1 cellular context compared by ENCODE assay signal in the genomic region with DNA sequence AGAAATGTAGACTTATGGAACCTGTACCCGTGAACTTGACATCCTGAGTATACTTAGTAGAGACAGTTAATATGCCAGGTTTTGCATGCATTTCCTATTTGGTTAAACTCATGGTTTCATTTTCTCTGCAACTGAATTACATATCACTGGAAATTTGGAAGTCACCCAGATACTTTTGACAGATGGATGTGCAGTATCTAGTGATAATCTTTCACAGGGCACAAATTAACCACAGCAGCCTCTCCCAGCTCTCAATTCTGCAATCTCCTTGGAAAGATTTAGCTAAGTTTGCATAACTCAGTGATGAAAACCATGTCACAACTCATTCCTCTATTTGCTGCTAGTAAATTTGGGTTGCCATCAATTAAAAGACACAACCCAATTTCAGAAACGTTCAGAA.
TF ChIP-seq lines count a peak whose summit lies in the region.

No MANE protein-coding gene starts in this region.

TF ChIP-seq in endothelial cell of umbilical vein, 7 proteins besides CTCF, POLR2A, EP300 and RAD21 (continued from another document):
- TF ChIP-seq, protein P1, sequence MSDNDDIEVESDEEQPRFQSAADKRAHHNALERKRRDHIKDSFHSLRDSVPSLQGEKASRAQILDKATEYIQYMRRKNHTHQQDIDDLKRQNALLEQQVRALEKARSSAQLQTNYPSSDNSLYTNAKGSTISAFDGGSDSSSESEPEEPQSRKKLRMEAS (IDR thresholded peaks at IDR 0.05; ENCODE audit: insufficient read depth, insufficient read length), result no peak
- no peak for TF ChIP-seq FOS (IDR thresholded peaks at IDR 0.05; ENCODE audit: borderline replicate concordance, insufficient read depth, low read length)
